ENCODE assay signal across 20 cellular contexts in genomic region chr5:40089269-40089668, GRCh38.
A peak's percentile ranks its signal among the peaks of the same experiment; 100 is the strongest.
DNase-seq lines count a peak whose midpoint lies in the region; ATAC-seq and FAIRE-seq lines count a peak whose summit lies in the region.
"Had no signal": no experiment of that assay in that cellular context is flagged by ENCODE, and none has a peak within 500 bp of the region (broad histone marks: within the 10 kb centered on the region; RNA-seq: fewer than 3 reads in every experiment).

No MANE protein-coding gene starts in this region.

- peak; percentile 86 for FAIRE-seq in colon (lab: Jason Lieb, UNC)
- FAIRE-seq: GM18507 had no signal

- no peak for ATAC-seq in HG03108 (IDR thresholded peaks at IDR 0.05; ENCODE audit: unreplicated experiment)
- ATAC-seq in GM18907 (IDR thresholded peaks at IDR 0.05; ENCODE audit: unreplicated experiment) = no peak
- no peak for ATAC-seq in Right ventricle myocardium inferior

- DNase-seq in SHP77 treated with DMSO at 0.1 percent for 48 hours (lab: John Stamatoyannopoulos, UW) (peak; percentile 21), SHP77 (lab: John Stamatoyannopoulos, UW) (no peak), NAMALWA (ENCODE audit: low spot score) (peak; percentile 28), myocyte (ENCODE audit: low read depth) (peak; percentile 13), Right ventricle myocardium inferior (ENCODE audit: missing footprints) (no peak)
- DNase-seq: activated naive CD4-positive, alpha-beta T cell; activated T-cell treated with anti-CD3 and anti-CD28 coated beads, Interleukin-2, amount 50 U/mL, for 1 hour; central memory CD4-positive, alpha-beta T cell; DND-41; effector CD4-positive, alpha-beta T cell; glutamatergic neuron; NCI-H1694; NCI-H446 treated with DMSO at 0.1 percent for 48 hours; occipital lobe; Right ventricle myocardium superior; substantia nigra had no signal

- intact Hi-C loops in Right ventricle myocardium inferior (cut with DNase I) = no loop called here

Comparison
In these comparisons a context has a peak if more than half of its experiments do, and no peak if none do; other contexts are left out.
1. DNase-seq: peak in SHP77 treated with DMSO at 0.1 percent for 48 hours (single experiment), NAMALWA (single experiment) and myocyte (single experiment); none in SHP77 (0 of 2) and Right ventricle myocardium inferior (single experiment).